In the genomic region with DNA sequence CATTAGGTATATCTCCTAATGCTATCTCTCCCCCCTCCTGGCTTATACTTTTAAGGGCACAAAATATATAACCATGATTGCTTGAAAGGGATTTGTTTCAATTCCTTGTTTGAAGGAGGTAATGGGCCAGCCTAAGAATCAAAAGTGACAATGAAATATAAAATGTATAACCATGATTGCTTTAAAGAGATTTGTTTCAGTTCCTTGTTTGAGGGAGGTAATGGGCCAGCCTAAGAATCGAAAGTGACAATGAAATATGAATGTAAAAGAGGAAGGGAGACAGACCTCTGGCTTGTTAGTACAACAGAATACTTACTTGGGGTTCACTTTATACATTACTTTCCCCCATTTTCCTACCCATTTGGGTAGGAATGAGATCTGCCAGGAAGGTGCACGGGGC, we compare ENCODE assay signal across 14 cellular contexts. TPM values are rescaled to one million over a fixed set of nuclear protein-coding genes. Genes with fewer than 3 reads are reported as not detected.
DNase-seq lines count a peak whose midpoint lies in the region; ATAC-seq and TF ChIP-seq lines count a peak whose summit lies in the region.
"Had no signal": no experiment of that assay in that cellular context is flagged by ENCODE, and none has a peak within 500 bp of the region (broad histone marks: within the 10 kb centered on the region; RNA-seq: fewer than 3 reads in every experiment).

No MANE protein-coding gene starts in this region.

- H3K4me3 Mint-ChIP-seq in naive B cell (peak overlapping the region in 1 of 8 donors; percentile 5), immature natural killer cell (no peak overlapping the region)
- H3K4me3 Mint-ChIP-seq: T-helper 2 cell treated with Interferon-gamma antibody and Interleukin-4, amounts not matched to agents 5 μg/mL and 100 μg/mL, for 36 hours had no signal

- H3K4me3 ChIP-seq in breast epithelium, result no peak overlapping the region

- H3K27me3 ChIP-seq in breast epithelium, result no peaks in the 10 kb centered on the region
- H3K27me3 ChIP-seq: neutrophil had no signal

- H3K27ac Mint-ChIP-seq in naive B cell, result peak overlapping the region in 4 of 6 donors; percentile 2 to 73 (median 26)
- H3K27ac Mint-ChIP-seq in immature natural killer cell, result no peak overlapping the region
- H3K27ac Mint-ChIP-seq: T-helper 2 cell treated with Interferon-gamma antibody and Interleukin-4, amounts not matched to agents 5 μg/mL and 100 μg/mL, for 36 hours had no signal

- H3K4me1 ChIP-seq in breast epithelium, result no peaks in the 10 kb centered on the region

- ATAC-seq in GM19023 (IDR thresholded peaks at IDR 0.05; ENCODE audit: unreplicated experiment) (peak; percentile 80), HG02610 (IDR thresholded peaks at IDR 0.05; ENCODE audit: unreplicated experiment) (peak; percentile 93), HG03469 (IDR thresholded peaks at IDR 0.05; ENCODE audit: unreplicated experiment) (peak; percentile 78), naive B cell (ENCODE audit: low read depth in 2 of 2) (peak; percentile 96)

- H3K27me3 Mint-ChIP-seq in naive B cell (peaks cover 41 to 52% (median 44%) of the 10 kb centered on the region in 3 donors), immature natural killer cell (ENCODE audit: low read depth in 3 of 3) (peaks cover 0 to 3% (median 1%) of the 10 kb centered on the region in 3 donors)

- H3K36me3 Mint-ChIP-seq in naive B cell (peaks cover 6% of the 10 kb centered on the region in 2 donors), immature natural killer cell (peaks cover 0 to 3% (median 0%) of the 10 kb centered on the region in 3 donors)

- H3K4me1 Mint-ChIP-seq in naive B cell (peaks cover 17 to 27% (median 18%) of the 10 kb centered on the region in 3 donors), immature natural killer cell (peaks cover 3 to 6% of the 10 kb centered on the region in 2 donors)

- no peaks in the 10 kb centered on the region for H3K9me3 Mint-ChIP-seq in naive B cell
- no peaks in the 10 kb centered on the region for H3K9me3 Mint-ChIP-seq in immature natural killer cell
- H3K9me3 Mint-ChIP-seq: T-helper 2 cell treated with Interferon-gamma antibody and Interleukin-4, amounts not matched to agents 5 μg/mL and 100 μg/mL, for 36 hours had no signal

- intact Hi-C loops in breast epithelium (cut with DNase I; ENCODE audit: low total_unique reads), result loop anchor here (2.0 kb wide), 1 partner anchor 36 kb away; no protein-coding TSS in a partner anchor

- no peak for TF ChIP-seq POLR2A in breast epithelium (IDR thresholded peaks at IDR 0.05)

- no peaks in the 10 kb centered on the region for H3K9me3 ChIP-seq in breast epithelium
- H3K9me3 ChIP-seq: neutrophil had no signal

- no peak overlapping the region for H3K27ac ChIP-seq in breast epithelium
- H3K27ac ChIP-seq: neutrophil had no signal

- peak; percentile 62 for DNase-seq in naive B cell
- no peak for DNase-seq in activated CD8-positive, alpha-beta memory T cell treated with anti-CD3 and anti-CD28 coated beads, Interleukin-2, amount 50 U/mL, for 4 hours
- no peak for DNase-seq in immature natural killer cell
- no peak for DNase-seq in breast epithelium (ENCODE audit: low spot score in 2 of 2)
- DNase-seq in COLO829 (ENCODE audit: low spot score), result no peak
- DNase-seq: activated T-cell treated with anti-CD3 and anti-CD28 coated beads, Interleukin-2, amount 50 U/mL, for 48 hours; cortex of kidney; DND-41; NCI-H2171 treated with DMSO at 0.1 percent for 48 hours had no signal

- H3K36me3 ChIP-seq in breast epithelium, result no peaks in the 10 kb centered on the region
- H3K36me3 ChIP-seq: neutrophil had no signal

- no peak for TF ChIP-seq CTCF in breast epithelium (IDR thresholded peaks at IDR 0.05)

RNA-seq across cellular contexts. Expression of a gene that starts 55.5 kb away (rescaled TPM):
- polyA plus RNA-seq in naive B cell (ENCODE audit: low read depth in 6 of 6) (under 1 TPM in 1 of 6 donors, not detected in 5; 0.17 TPM), immature natural killer cell (under 1 TPM in 1 of 3 donors, not detected in 2; 0.22 TPM)
- 10 to 100 TPM in 1 of 3 donors, 1 to 10 TPM in 2; 3.7 to 13.2 (median 7.5) TPM for total RNA-seq in breast epithelium

Comparison
In these comparisons a context has a peak if more than half of its experiments do, and no peak if none do; other contexts are left out.
1. H3K27ac Mint-ChIP-seq: peak in naive B cell (4 of 6); none in immature natural killer cell (0 of 6).
2. Peak in every context shown above with its lines, with median percentiles within 50 percentile points of each other: ATAC-seq.